Comparison of ENCODE assay signal across 28 cellular contexts in genomic region chr14:79915411-79915810, GRCh38.
DNase-seq lines count a peak whose midpoint lies in the region; ATAC-seq lines count a peak whose summit lies in the region.
"Had no signal": no experiment of that assay in that cellular context is flagged by ENCODE, and none has a peak within 500 bp of the region (broad histone marks: within the 10 kb centered on the region; RNA-seq: fewer than 3 reads in every experiment).

No MANE protein-coding gene starts in this region.

- H3K36me3 Mint-ChIP-seq in stimulated activated memory B cell treated with anti-CD40 and anti-IgM and Interleukin-4, amounts not matched to agents 10 μg/mL and 1 μg/mL and 100 μg/mL, for 72 hours = no peaks in the 10 kb centered on the region
- H3K36me3 Mint-ChIP-seq: CD8-positive, alpha-beta T cell had no signal

- ATAC-seq in HG03571 (IDR thresholded peaks at IDR 0.05; ENCODE audit: unreplicated experiment) (no peak), GM18861 (IDR thresholded peaks at IDR 0.05; ENCODE audit: unreplicated experiment) (no peak), HG02852 (IDR thresholded peaks at IDR 0.05; ENCODE audit: unreplicated experiment) (no peak)
- ATAC-seq in stimulated activated memory B cell treated with anti-CD40 and anti-IgM and Interleukin-4, amounts not matched to agents 10 μg/mL and 1 μg/mL and 100 μg/mL, for 72 hours = no peak
- ATAC-seq: A549; CD8-positive, alpha-beta T cell; HCT116; PC-3 had no signal

- H3K4me1 Mint-ChIP-seq in stimulated activated memory B cell treated with anti-CD40 and anti-IgM and Interleukin-4, amounts not matched to agents 10 μg/mL and 1 μg/mL and 100 μg/mL, for 72 hours = no peaks in the 10 kb centered on the region
- H3K4me1 Mint-ChIP-seq: B cell had no signal

- in situ Hi-C loops in G401 (cut with HindIII; ENCODE audit: low sequenced_read_pairs) = no loop called here

- peaks cover 11% of the 10 kb centered on the region for H3K9me3 Mint-ChIP-seq in stimulated activated memory B cell treated with anti-CD40 and anti-IgM and Interleukin-4, amounts not matched to agents 10 μg/mL and 1 μg/mL and 100 μg/mL, for 72 hours

- H3K27me3 Mint-ChIP-seq in stimulated activated memory B cell treated with anti-CD40 and anti-IgM and Interleukin-4, amounts not matched to agents 10 μg/mL and 1 μg/mL and 100 μg/mL, for 72 hours = no peaks in the 10 kb centered on the region
- H3K27me3 Mint-ChIP-seq: B cell had no signal

- no peak overlapping the region for H3K4me3 Mint-ChIP-seq in stimulated activated memory B cell treated with anti-CD40 and anti-IgM and Interleukin-4, amounts not matched to agents 10 μg/mL and 1 μg/mL and 100 μg/mL, for 72 hours
- H3K4me3 Mint-ChIP-seq: B cell; CD8-positive, alpha-beta T cell; T-helper 1 cell treated with Interleukin-12 subunit alpha and Interleukin-12 subunit beta and Interleukin-4 antibody, amounts not matched to agents 30 μg/mL and 1 μg/mL, for 36 hours had no signal

- DNase-seq in G401 (ENCODE audit: low spot score) (peak; percentile 92), NCI-H2171 (lab: John Stamatoyannopoulos, UW) (peak; percentile 17), NCI-H82 treated with DMSO at 0.1 percent for 48 hours (lab: John Stamatoyannopoulos, UW; ENCODE audit: unreplicated experiment) (peak; percentile 30), cerebellum (ENCODE audit: low spot score) (peak; percentile 65)
- DNase-seq: Caco-2; CD8-positive, alpha-beta T cell; DMS 273 treated with DMSO at 0.1 percent for 48 hours; DMS79; EL; GF-D8; NCI-H1092; NCI-H1417 treated with DMSO at 0.1 percent for 48 hours; NCI-H187 treated with DMSO at 0.1 percent for 48 hours; NCI-H2107; NCI-H2227 treated with DMSO at 0.1 percent for 48 hours; NCI-H510A treated with DMSO at 0.1 percent for 48 hours; NK-92 treated with Interleukin-12 subunit alpha and Interleukin-12 subunit beta, amount 100 ng/mL, for 24 hours; PC-3; SK-N-SH; SW 1271 had no signal

- no peak overlapping the region for H3K27ac Mint-ChIP-seq in stimulated activated memory B cell treated with anti-CD40 and anti-IgM and Interleukin-4, amounts not matched to agents 10 μg/mL and 1 μg/mL and 100 μg/mL, for 72 hours
- H3K27ac Mint-ChIP-seq: B cell; CD8-positive, alpha-beta T cell; T-helper 1 cell treated with Interleukin-12 subunit alpha and Interleukin-12 subunit beta and Interleukin-4 antibody, amounts not matched to agents 30 μg/mL and 1 μg/mL, for 36 hours had no signal

Comparison
In these comparisons a context has a peak if more than half of its experiments do, and no peak if none do; other contexts are left out.
1. DNase-seq: peak in every context shown above with its lines; median percentile 92 in G401; 65 in cerebellum; 30 in NCI-H82 treated with DMSO at 0.1 percent for 48 hours; 17 in NCI-H2171.